In the genomic region with DNA sequence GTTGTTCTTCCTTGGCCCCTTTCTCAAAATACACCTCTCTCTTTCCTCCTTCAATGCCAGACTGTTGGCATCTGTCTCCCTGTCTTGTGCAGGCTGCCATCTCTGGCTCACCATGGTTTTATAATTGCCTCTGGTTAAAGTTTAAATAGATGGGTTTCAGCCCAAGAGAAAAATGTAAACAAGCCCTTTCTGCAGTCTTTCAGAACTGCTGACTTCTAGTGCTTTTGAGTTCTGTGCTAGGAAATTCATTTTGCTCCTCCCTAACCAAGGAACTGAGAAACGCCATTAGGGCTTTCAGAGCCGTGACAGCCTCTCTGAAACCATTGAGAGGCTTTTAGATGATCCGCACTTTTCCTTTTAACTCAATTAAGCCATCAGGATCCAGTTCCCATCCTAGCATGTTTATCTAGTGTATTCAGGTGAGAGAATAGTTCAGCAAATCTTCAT, we compare ENCODE assay signal across 9 cellular contexts.
DNase-seq lines count a peak whose midpoint lies in the region; ATAC-seq and TF ChIP-seq lines count a peak whose summit lies in the region.
"Had no signal": no experiment of that assay in that cellular context is flagged by ENCODE, and none has a peak within 500 bp of the region (broad histone marks: within the 10 kb centered on the region; RNA-seq: fewer than 3 reads in every experiment).

No MANE protein-coding gene starts in this region.

- H3K27me3 ChIP-seq in esophagus (ENCODE audit: control insufficient read depth in 1 of 2, insufficient read depth in 2 of 2, low read length in 2 of 2): no peaks in the 10 kb centered on the region

- peaks cover 16% of the 10 kb centered on the region for H3K4me1 Mint-ChIP-seq in progenitor cell of endocrine pancreas (ENCODE audit: low read depth)
- peaks cover 4 to 15% of the 10 kb centered on the region in 2 donors for H3K4me1 Mint-ChIP-seq in natural killer cell

- DNase-seq in NCI-H187 treated with DMSO at 0.1 percent for 48 hours (lab: John Stamatoyannopoulos, UW) (peak; percentile 90), progenitor cell of endocrine pancreas (ENCODE audit: low spot score, unreplicated experiment) (no peak), natural killer cell (no peak)
- DNase-seq: NCI-H1105 treated with DMSO at 0.1 percent for 48 hours had no signal

- H3K9me3 ChIP-seq in esophagus (ENCODE audit: control insufficient read depth in 2 of 2, insufficient read depth in 1 of 2, low read depth in 1 of 2, low read length in 1 of 2): no peaks in the 10 kb centered on the region

- no peak overlapping the region for H3K4me3 ChIP-seq in esophagus (ENCODE audit: low read depth in 1 of 2, low read length in 2 of 2)

- ATAC-seq in GM18907 (IDR thresholded peaks at IDR 0.05; ENCODE audit: unreplicated experiment): peak; percentile 48
- no peak for ATAC-seq in GM18870 (IDR thresholded peaks at IDR 0.05; ENCODE audit: unreplicated experiment)
- ATAC-seq in GM19351 (IDR thresholded peaks at IDR 0.05; ENCODE audit: unreplicated experiment): no peak
- ATAC-seq in GM18858 (IDR thresholded peaks at IDR 0.05; ENCODE audit: unreplicated experiment): no peak
- ATAC-seq in natural killer cell: no peak

- H3K4me3 Mint-ChIP-seq in progenitor cell of endocrine pancreas (ENCODE audit: low read depth) (no peak overlapping the region), natural killer cell (no peak overlapping the region)

- H3K36me3 Mint-ChIP-seq in progenitor cell of endocrine pancreas (ENCODE audit: insufficient read depth) (no peaks in the 10 kb centered on the region), natural killer cell (no peaks in the 10 kb centered on the region)

- peak overlapping the region; percentile 22 to 34 for H3K27ac ChIP-seq in esophagus (ENCODE audit: low read depth in 2 of 2, low read length in 1 of 2)

- WGBS in esophagus, 2 donors: 50 to 61% methylated on average over 3 of the region's 3 CpGs

- peaks cover 0 to 3% of the 10 kb centered on the region in 2 donors for H3K36me3 ChIP-seq in esophagus (ENCODE audit: control insufficient read depth in 2 of 2, insufficient read depth in 2 of 2, low read length in 1 of 2)

- intact Hi-C loops in natural killer cell (cut with micrococcal nuclease): no loop called here

- H3K27ac Mint-ChIP-seq in progenitor cell of endocrine pancreas (peak overlapping the region; percentile 81), natural killer cell (peak overlapping the region in 1 of 2 donors; percentile 75)

- peaks cover 4% of the 10 kb centered on the region for H3K9me3 Mint-ChIP-seq in progenitor cell of endocrine pancreas (ENCODE audit: low read depth)
- no peaks in the 10 kb centered on the region for H3K9me3 Mint-ChIP-seq in natural killer cell

- TF ChIP-seq CTCF in progenitor cell of endocrine pancreas (IDR thresholded peaks at IDR 0.05; ENCODE audit: unreplicated experiment) (no peak), natural killer cell (IDR thresholded peaks at IDR 0.05) (no peak)

- no peaks in the 10 kb centered on the region for H3K27me3 Mint-ChIP-seq in progenitor cell of endocrine pancreas
- no peaks in the 10 kb centered on the region for H3K27me3 Mint-ChIP-seq in natural killer cell (ENCODE audit: low read depth in 2 of 2)

- H3K4me1 ChIP-seq in esophagus (ENCODE audit: control insufficient read depth in 2 of 2, insufficient read depth in 2 of 2, low read length in 1 of 2): no peaks in the 10 kb centered on the region
